ENCODE assay signal across 8 cellular contexts in the genomic region with DNA sequence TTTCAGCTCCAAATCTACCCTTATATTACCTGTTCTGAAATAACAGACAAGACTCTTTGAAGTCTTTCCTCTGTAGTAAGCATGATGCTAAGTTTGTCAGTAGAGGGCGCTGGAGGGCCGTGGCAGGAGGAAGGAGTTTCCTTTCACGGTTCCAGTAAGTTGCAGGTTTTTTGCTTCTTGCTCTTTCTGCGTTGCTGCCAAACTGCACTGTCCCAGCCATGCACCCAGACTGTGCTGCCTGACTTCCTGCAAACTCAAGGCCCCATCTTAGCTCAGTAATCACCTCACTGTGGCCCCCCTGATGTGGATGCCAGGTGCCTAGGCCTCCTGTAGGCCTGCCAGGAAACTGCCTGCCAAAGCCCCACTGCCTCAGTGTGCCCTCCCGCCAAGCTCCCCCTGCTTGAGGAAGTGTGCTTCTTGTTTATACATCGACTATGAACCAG.
A peak's percentile ranks its signal among the peaks of the same experiment; 100 is the strongest.
DNase-seq lines count a peak whose midpoint lies in the region; ATAC-seq and TF ChIP-seq lines count a peak whose summit lies in the region.

No MANE protein-coding gene starts in this region.

- no peaks in the 10 kb centered on the region for H3K9me3 ChIP-seq in mucosa of descending colon
- H3K9me3 ChIP-seq in thyroid gland: no peaks in the 10 kb centered on the region

- DNase-seq in NCI-H187 (lab: John Stamatoyannopoulos, UW) (peak; percentile 21 to 59), epithelial cell of esophagus (ENCODE audit: low read depth) (peak; percentile 85), mucosa of descending colon (peak; percentile 57 to 88 (median 75)), thyroid gland (peak; percentile 70 to 83)
- DNase-seq in T-helper 2 cell treated with Interferon-gamma antibody and Interleukin-4, amounts not matched to agents 5 μg/mL and 100 μg/mL, for 36 hours (ENCODE audit: low spot score): peak; percentile 40

- no peaks in the 10 kb centered on the region for H3K9me3 Mint-ChIP-seq in T-helper 2 cell treated with Interferon-gamma antibody and Interleukin-4, amounts not matched to agents 5 μg/mL and 100 μg/mL, for 36 hours

- intact Hi-C loops in mucosa of descending colon (cut with DNase I, micrococcal nuclease) (loop anchor here in 1 of 2 donors (5.0 kb wide), 1 partner anchor 38 kb away; no protein-coding TSS in a partner anchor), thyroid gland (cut with DNase I) (loop anchor here (5.0 kb wide), 1 partner anchor 38 kb away; no protein-coding TSS in a partner anchor)

- no peak overlapping the region for H3K4me3 Mint-ChIP-seq in T-helper 2 cell treated with Interferon-gamma antibody and Interleukin-4, amounts not matched to agents 5 μg/mL and 100 μg/mL, for 36 hours

- TF ChIP-seq CTCF in C4-2B (conservative IDR thresholded peaks at IDR 0.05) (peak; percentile 96), epithelial cell of esophagus (IDR thresholded peaks at IDR 0.05; ENCODE audit: insufficient read depth, low read depth, low read length, missing control alignments) (peak; percentile 98), mucosa of descending colon (IDR thresholded peaks at IDR 0.05) (peak; percentile 78), thyroid gland (IDR thresholded peaks at IDR 0.05) (peak; percentile 67 to 93 (median 82))

- no peaks in the 10 kb centered on the region for H3K36me3 ChIP-seq in mucosa of descending colon (ENCODE audit: low read depth)
- no peaks in the 10 kb centered on the region for H3K36me3 ChIP-seq in thyroid gland

- no peak for TF ChIP-seq POLR2A in thyroid gland (IDR thresholded peaks at IDR 0.05)

- no peaks in the 10 kb centered on the region for H3K27me3 ChIP-seq in thyroid gland

- 14 to 19% methylated on average over 6 of the region's 6 CpGs for WGBS in thyroid gland, 2 donors

- H3K4me3 ChIP-seq in epithelial cell of esophagus (ENCODE audit: low read length): no peak overlapping the region
- H3K4me3 ChIP-seq in mucosa of descending colon: no peak overlapping the region
- H3K4me3 ChIP-seq in thyroid gland (replicated peaks in 1 of 3): no peak overlapping the region

- H3K27me3 Mint-ChIP-seq in T-helper 2 cell treated with Interferon-gamma antibody and Interleukin-4, amounts not matched to agents 5 μg/mL and 100 μg/mL, for 36 hours (ENCODE audit: low read depth): no peaks in the 10 kb centered on the region

- H3K27ac Mint-ChIP-seq in T-helper 2 cell treated with Interferon-gamma antibody and Interleukin-4, amounts not matched to agents 5 μg/mL and 100 μg/mL, for 36 hours: no peak overlapping the region

- H3K4me1 ChIP-seq in mucosa of descending colon (ENCODE audit: low read depth): no peaks in the 10 kb centered on the region
- H3K4me1 ChIP-seq in thyroid gland: peaks cover 4 to 11% of the 10 kb centered on the region in 2 donors

- H3K27ac ChIP-seq in C4-2B: peak overlapping the region; percentile 10; the same call in 1 of the 2 replicates
- no peak overlapping the region for H3K27ac ChIP-seq in thyroid gland

- peak; percentile 95 for ATAC-seq in GM18907 (IDR thresholded peaks at IDR 0.05; ENCODE audit: unreplicated experiment)
- peak; percentile 64 for ATAC-seq in HG03060 (IDR thresholded peaks at IDR 0.05; ENCODE audit: low read depth, unreplicated experiment)
- peak; percentile 94 for ATAC-seq in mucosa of descending colon

- no peaks in the 10 kb centered on the region for H3K36me3 Mint-ChIP-seq in T-helper 2 cell treated with Interferon-gamma antibody and Interleukin-4, amounts not matched to agents 5 μg/mL and 100 μg/mL, for 36 hours (ENCODE audit: low read depth)

- peaks cover 3% of the 10 kb centered on the region for H3K4me1 Mint-ChIP-seq in T-helper 2 cell treated with Interferon-gamma antibody and Interleukin-4, amounts not matched to agents 5 μg/mL and 100 μg/mL, for 36 hours (ENCODE audit: low read depth)
